10 cellular contexts compared by ENCODE assay signal in the genomic region with DNA sequence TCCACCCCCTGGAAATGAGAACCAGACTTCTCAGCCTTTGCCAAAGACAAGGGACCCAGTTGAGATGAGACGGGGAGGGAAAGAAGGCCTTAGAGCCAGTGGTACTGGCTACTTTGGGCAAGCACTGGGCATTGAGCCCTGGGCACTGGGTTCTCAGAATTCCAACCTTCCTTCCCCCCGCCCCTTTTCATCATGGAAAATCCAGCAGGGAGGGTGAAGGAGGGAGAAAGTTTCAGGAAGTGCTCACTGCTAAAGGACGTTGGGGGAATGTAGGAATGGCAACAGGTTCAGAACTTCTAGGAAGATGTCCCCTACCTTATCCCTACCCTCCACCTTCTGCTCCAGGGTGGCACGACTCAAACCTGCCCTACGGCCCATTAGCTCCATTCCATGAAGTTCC. TPM values are rescaled to one million over a fixed set of nuclear protein-coding genes. Genes with fewer than 3 reads are reported as not detected.
DNase-seq lines count a peak whose midpoint lies in the region; ATAC-seq and TF ChIP-seq lines count a peak whose summit lies in the region.
"Had no signal": no experiment of that assay in that cellular context is flagged by ENCODE, and none has a peak within 500 bp of the region (broad histone marks: within the 10 kb centered on the region; RNA-seq: fewer than 3 reads in every experiment).

No MANE protein-coding gene starts in this region.

- H3K9me3 ChIP-seq in Caco-2 (no peaks in the 10 kb centered on the region), T-helper 17 cell (ENCODE audit: control insufficient read depth, low read length, poor library complexity, severe bottlenecking) (no peaks in the 10 kb centered on the region), psoas muscle (no peaks in the 10 kb centered on the region)

- peaks cover 57% of the 10 kb centered on the region for H3K4me1 ChIP-seq in Caco-2
- H3K4me1 ChIP-seq in psoas muscle: peaks cover 33% of the 10 kb centered on the region

- H3K27ac Mint-ChIP-seq in Caco-2 (ENCODE audit: unreplicated experiment) (peak overlapping the region; percentile 74), T-helper 17 cell (peak overlapping the region; percentile 65)

- BruUV-seq in Caco-2 (replicated peaks; lab: Mats Ljungman, UMichigan): no TSS peak

- POLR2A ChIA-PET in Caco-2 (lab: Charles Lee): no interaction called here

- H3K4me3 Mint-ChIP-seq in Caco-2 (ENCODE audit: unreplicated experiment): peak overlapping the region; percentile 87
- H3K4me3 Mint-ChIP-seq in T-helper 17 cell: peak overlapping the region; percentile 93

- ATAC-seq in T-helper 17 cell (no peak), psoas muscle (no peak), HG03097 (IDR thresholded peaks at IDR 0.05; ENCODE audit: low FRiP score, unreplicated experiment) (no peak)

- H3K27me3 ChIP-seq in Caco-2 (replicated peaks; ENCODE audit: control insufficient read depth, insufficient read depth, low read length) (no peaks in the 10 kb centered on the region), psoas muscle (ENCODE audit: insufficient read depth in 3 of 3, low read length in 2 of 3) (no peaks in the 10 kb centered on the region)

- H3K4me3 ChIP-seq in Caco-2 (ENCODE audit: low read depth, low read length) (peak overlapping the region; percentile 74), fibroblast of pulmonary artery (replicated peaks; ENCODE audit: low read depth, low read length) (peak overlapping the region; percentile 73), psoas muscle (peak overlapping the region; percentile 84)

- no peaks in the 10 kb centered on the region for H3K9me3 Mint-ChIP-seq in Caco-2 (ENCODE audit: unreplicated experiment)

- DNase-seq in Caco-2 (no peak), T-helper 17 cell (no peak), fibroblast of pulmonary artery (ENCODE audit: low read depth) (no peak), psoas muscle (peak in 1 of 2 donors; percentile 24), dedifferentiated amniotic fluid mesenchymal stem cell (ENCODE audit: extremely low spot score) (no peak), NCI-H2196 treated with DMSO at 0.1 percent for 48 hours (lab: John Stamatoyannopoulos, UW; ENCODE audit: unreplicated experiment) (no peak), NCI-H2107 (lab: John Stamatoyannopoulos, UW) (no peak)
- DNase-seq: activated CD4-positive, alpha-beta T cell treated with anti-CD3 and anti-CD28 coated beads, Interleukin-2, amount 50 U/mL, for 48 hours had no signal

- intact Hi-C loops in Caco-2 (cut with micrococcal nuclease; ENCODE audit: unreplicated experiment) (loop anchor here (5.0 kb wide), 1 partner anchor 163 kb away; no protein-coding TSS in a partner anchor), psoas muscle (cut with DNase I) (loop anchor here in 1 of 2 donors (5.0 kb wide), 1 partner anchor 38 kb away; a partner anchor contains a TSS)

- H3K4me1 Mint-ChIP-seq in Caco-2 (ENCODE audit: low read depth, unreplicated experiment) (peaks cover 28% of the 10 kb centered on the region), T-helper 17 cell (peaks cover 27% of the 10 kb centered on the region)

- TF ChIP-seq CTCF in Caco-2 (IDR thresholded peaks at IDR 0.05; ENCODE audit: insufficient read depth in 1 of 2, low read depth in 1 of 2, low read length in 1 of 2, severe bottlenecking in 1 of 2, unreplicated experiment in 1 of 2) (no peak), fibroblast of pulmonary artery (IDR thresholded peaks at IDR 0.05; ENCODE audit: low read length, missing control alignments) (no peak), psoas muscle (IDR thresholded peaks at IDR 0.05) (no peak)

- 26 to 32% (median 30%) methylated on average over 5 of the region's 5 CpGs for WGBS in psoas muscle, 3 donors

- peak overlapping the region; percentile 98 for H3K27ac ChIP-seq in psoas muscle

- H3K27me3 Mint-ChIP-seq in Caco-2 (ENCODE audit: insufficient read depth, unreplicated experiment): no peaks in the 10 kb centered on the region
- no peaks in the 10 kb centered on the region for H3K27me3 Mint-ChIP-seq in T-helper 17 cell

- CTCF ChIA-PET in Caco-2 (lab: Charles Lee): interaction anchor here (1.0 kb wide), 1 partner anchor 161 kb away, joined by 4 read pairs; no protein-coding TSS in a partner anchor

- H3K36me3 ChIP-seq in Caco-2 (ENCODE audit: control insufficient read depth, insufficient read depth, low read length): no peaks in the 10 kb centered on the region
- peaks cover 0 to 22% of the 10 kb centered on the region in 2 donors for H3K36me3 ChIP-seq in psoas muscle (ENCODE audit: insufficient read depth in 1 of 2, low read depth in 1 of 2)

- peaks cover 62% of the 10 kb centered on the region for H3K36me3 Mint-ChIP-seq in Caco-2 (ENCODE audit: insufficient read depth, unreplicated experiment)
- no peaks in the 10 kb centered on the region for H3K36me3 Mint-ChIP-seq in T-helper 17 cell (ENCODE audit: low read depth)

RNA-seq across cellular contexts. Expression of a gene that starts 4.2 kb away (rescaled TPM):
- total RNA-seq in Caco-2 (2022) (2.4 and 4.4 TPM in 2 replicates), T-helper 17 cell (1 to 10 TPM; 1.4 to 3.1 TPM), psoas muscle (100 to 1,000 TPM in 1 of 4 donors, 10 to 100 TPM in 3; 39.4 to 132 (median 70.7) TPM)
- 10 to 100 TPM; 37.7 to 48.9 (median 47.1) TPM for polyA plus RNA-seq in psoas muscle

RNA-seq across cellular contexts. Expression of a gene that starts 33.5 kb away (rescaled TPM):
- total RNA-seq in Caco-2 (2022) (8.2 and 8.8 TPM in 2 replicates), T-helper 17 cell (10 to 100 TPM; 23.1 to 29.6 TPM), psoas muscle (10 to 100 TPM; 19.7 to 22.6 (median 21.7) TPM)
- polyA plus RNA-seq in psoas muscle: 10 to 100 TPM; 16.5 to 49.1 (median 34.2) TPM

RNA-seq across cellular contexts. Expression of a gene that starts 39.4 kb away (rescaled TPM):
- total RNA-seq in Caco-2 (2022): 445 and 452 TPM in 2 replicates
- 100 to 1,000 TPM; 635 to 667 TPM for total RNA-seq in T-helper 17 cell
- 100 to 1,000 TPM; 565 to 669 (median 617) TPM for total RNA-seq in psoas muscle
- 100 to 1,000 TPM; 150 to 304 (median 207) TPM for polyA plus RNA-seq in psoas muscle

RNA-seq across cellular contexts. Expression of a gene that starts 51.8 kb away (rescaled TPM):
- 34.7 and 43.3 TPM in 2 replicates for total RNA-seq in Caco-2 (2022)
- under 1 TPM in 1 of 2 donors, not detected in 1; 0.45 TPM for total RNA-seq in T-helper 17 cell
- total RNA-seq in psoas muscle: 10 to 100 TPM in 3 of 4 donors, 1 to 10 TPM in 1; 6.4 to 21.3 (median 18.1) TPM
- polyA plus RNA-seq in psoas muscle: 10 to 100 TPM; 23.9 to 27.0 (median 25.5) TPM

RNA-seq across cellular contexts. Expression of a gene that starts 57.6 kb away (rescaled TPM):
- total RNA-seq in Caco-2 (2022) (6.5 and 9.7 TPM in 2 replicates), T-helper 17 cell (1 to 10 TPM in 1 of 2 donors, under 1 TPM in 1; 0.83 to 2.5 TPM), psoas muscle (not detected)
- under 1 TPM; 0.05 to 0.07 (median 0.07) TPM for polyA plus RNA-seq in psoas muscle
- total RNA-seq: kidney epithelial cell had no signal
